ENCODE assay signal across 9 cellular contexts in the genomic region with DNA sequence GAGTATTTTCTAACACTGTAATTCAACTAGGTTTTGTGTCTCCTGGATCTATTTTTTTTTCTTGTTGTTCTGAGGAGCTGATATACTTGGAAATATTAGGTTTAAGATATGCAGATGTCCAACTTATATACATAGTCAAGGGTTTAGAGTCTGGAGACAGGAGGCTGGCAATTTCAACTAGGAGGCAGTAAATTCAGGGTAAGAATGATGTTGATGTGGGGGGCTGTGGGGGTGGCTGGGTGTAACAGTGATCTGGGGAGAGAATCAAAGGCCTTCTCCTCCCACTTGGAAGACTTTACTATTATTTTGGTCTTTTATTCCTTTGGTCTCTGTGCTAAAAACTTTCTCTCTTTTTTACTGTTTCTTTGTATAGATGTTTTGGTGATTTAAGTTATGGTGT.
DNase-seq lines count a peak whose midpoint lies in the region; ATAC-seq and TF ChIP-seq lines count a peak whose summit lies in the region.
"Had no signal": no experiment of that assay in that cellular context is flagged by ENCODE, and none has a peak within 500 bp of the region (broad histone marks: within the 10 kb centered on the region; RNA-seq: fewer than 3 reads in every experiment).

No MANE protein-coding gene starts in this region.

- H3K27me3 ChIP-seq in iPS-20b (ENCODE audit: insufficient read depth, low read length) (no peaks in the 10 kb centered on the region), gastrocnemius medialis (no peaks in the 10 kb centered on the region)

- H3K36me3 ChIP-seq in iPS-20b (ENCODE audit: insufficient read depth, low read depth, low read length) (peaks cover 7% of the 10 kb centered on the region; the same call in 1 of the 2 replicates), gastrocnemius medialis (peaks cover 0 to 6% of the 10 kb centered on the region in 2 donors)

- DNase-seq in WTC11 (ENCODE audit: low spot score) (no peak), gastrocnemius medialis (no peak), NCI-H526 (lab: John Stamatoyannopoulos, UW) (no peak), AG08395 (ENCODE audit: low spot score) (no peak)
- DNase-seq: effector memory CD8-positive, alpha-beta T cell had no signal

- TF ChIP-seq CTCF in WTC11 (IDR thresholded peaks at IDR 0.05), result no peak
- no peak for TF ChIP-seq CTCF in gastrocnemius medialis (IDR thresholded peaks at IDR 0.05 in 4 of 5, conservative IDR thresholded peaks at IDR 0.05 in 1 of 5)

- H3K27ac ChIP-seq in iPS-20b (ENCODE audit: low read length) (no peak overlapping the region), gastrocnemius medialis (peak overlapping the region; percentile 81 to 93 (median 88))

- no peak for TF ChIP-seq POLR2A in gastrocnemius medialis (IDR thresholded peaks at IDR 0.05)

- H3K4me1 ChIP-seq in iPS-20b (ENCODE audit: insufficient read depth, low read length) (peaks cover 26% of the 10 kb centered on the region), gastrocnemius medialis (peaks cover 59% of the 10 kb centered on the region in 2 donors)

- peak overlapping the region; percentile 48; the same call in 1 of the 2 replicates for H3K9ac ChIP-seq in iPS-20b (ENCODE audit: low read depth, low read length)

- intact Hi-C loops in gastrocnemius medialis (cut with DNase I; ENCODE audit: low total_unique reads), result loop anchor here (5.0 kb wide), 2 partner anchors 55 to 165 kb away; no protein-coding TSS in a partner anchor

- in situ Hi-C loops in gastrocnemius medialis (cut with MboI; ENCODE audit: low sequenced_read_pairs in 4 of 4), result no loop called here

- ATAC-seq in GM18861 (IDR thresholded peaks at IDR 0.05; ENCODE audit: unreplicated experiment) (peak; percentile 4), WTC11 (no peak), gastrocnemius medialis (no peak), HG02763 (IDR thresholded peaks at IDR 0.05; ENCODE audit: unreplicated experiment) (no peak), GM21529 (IDR thresholded peaks at IDR 0.05; ENCODE audit: unreplicated experiment) (no peak)
- ATAC-seq: effector memory CD8-positive, alpha-beta T cell had no signal

- H3K9me3 ChIP-seq in iPS-20b (ENCODE audit: insufficient read depth, low read depth, low read length), result no peaks in the 10 kb centered on the region
- H3K9me3 ChIP-seq in gastrocnemius medialis, result no peaks in the 10 kb centered on the region

- H3K36me3 Mint-ChIP-seq in WTC11, result peaks cover 3% of the 10 kb centered on the region

- POLR2A ChIA-PET in WTC11 (lab: Charles Lee), result interaction anchor here (0.8 kb wide), 1 partner anchor 36 kb away, joined by 3 read pairs; no protein-coding TSS in a partner anchor

- peak overlapping the region; percentile 98 for H3K27ac Mint-ChIP-seq in WTC11

- peak overlapping the region; percentile 62 for H3K4me3 Mint-ChIP-seq in WTC11
- H3K4me3 Mint-ChIP-seq: effector memory CD8-positive, alpha-beta T cell had no signal

- no peaks in the 10 kb centered on the region for H3K9me3 Mint-ChIP-seq in WTC11
- H3K9me3 Mint-ChIP-seq: effector memory CD8-positive, alpha-beta T cell had no signal

- CTCF ChIA-PET in WTC11 (lab: Charles Lee), result interaction anchor here (0.8 to 1.7 kb wide), 5 partner anchors 10 to 144 kb away, joined by 3 to 8 read pairs (median 4); no protein-coding TSS in a partner anchor

- H3K27me3 Mint-ChIP-seq in WTC11 (ENCODE audit: low read depth), result no peaks in the 10 kb centered on the region
- H3K27me3 Mint-ChIP-seq: effector memory CD8-positive, alpha-beta T cell had no signal

- peak overlapping the region; percentile 24 for H3K4me3 ChIP-seq in iPS-20b (ENCODE audit: low read length)
- H3K4me3 ChIP-seq in gastrocnemius medialis, result peak overlapping the region; percentile 35 to 53 (median 52)

- H3K4me1 Mint-ChIP-seq in WTC11, result peaks cover 80% of the 10 kb centered on the region

TF ChIP-seq in WTC11, 78 proteins besides CTCF, POLR2A, EP300 and RAD21 (continues in another document):
- TF ChIP-seq, protein P1, sequence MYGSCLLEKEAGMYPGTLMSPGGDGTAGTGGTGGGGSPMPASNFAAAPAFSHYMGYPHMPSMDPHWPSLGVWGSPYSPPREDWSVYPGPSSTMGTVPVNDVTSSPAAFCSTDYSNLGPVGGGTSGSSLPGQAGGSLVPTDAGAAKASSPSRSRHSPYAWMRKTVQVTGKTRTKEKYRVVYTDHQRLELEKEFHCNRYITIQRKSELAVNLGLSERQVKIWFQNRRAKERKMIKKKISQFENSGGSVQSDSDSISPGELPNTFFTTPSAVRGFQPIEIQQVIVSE (CRISPR knock-in tag; IDR thresholded peaks at IDR 0.05; ENCODE audit: borderline replicate concordance), result no peak
- TF ChIP-seq ZNF671 (CRISPR knock-in tag; IDR thresholded peaks at IDR 0.05) (no peak), MXD4 (CRISPR knock-in tag; IDR thresholded peaks at IDR 0.05; ENCODE audit: borderline replicate concordance) (no peak), NR1H2 (CRISPR knock-in tag; IDR thresholded peaks at IDR 0.05) (no peak), TEAD4 (CRISPR knock-in tag; IDR thresholded peaks at IDR 0.05) (no peak), NFYB (CRISPR knock-in tag; conservative IDR thresholded peaks at IDR 0.05; ENCODE audit: low read depth) (no peak), ZNF263 (CRISPR knock-in tag; IDR thresholded peaks at IDR 0.05; ENCODE audit: low read depth) (no peak)
- TF ChIP-seq, protein P2, sequence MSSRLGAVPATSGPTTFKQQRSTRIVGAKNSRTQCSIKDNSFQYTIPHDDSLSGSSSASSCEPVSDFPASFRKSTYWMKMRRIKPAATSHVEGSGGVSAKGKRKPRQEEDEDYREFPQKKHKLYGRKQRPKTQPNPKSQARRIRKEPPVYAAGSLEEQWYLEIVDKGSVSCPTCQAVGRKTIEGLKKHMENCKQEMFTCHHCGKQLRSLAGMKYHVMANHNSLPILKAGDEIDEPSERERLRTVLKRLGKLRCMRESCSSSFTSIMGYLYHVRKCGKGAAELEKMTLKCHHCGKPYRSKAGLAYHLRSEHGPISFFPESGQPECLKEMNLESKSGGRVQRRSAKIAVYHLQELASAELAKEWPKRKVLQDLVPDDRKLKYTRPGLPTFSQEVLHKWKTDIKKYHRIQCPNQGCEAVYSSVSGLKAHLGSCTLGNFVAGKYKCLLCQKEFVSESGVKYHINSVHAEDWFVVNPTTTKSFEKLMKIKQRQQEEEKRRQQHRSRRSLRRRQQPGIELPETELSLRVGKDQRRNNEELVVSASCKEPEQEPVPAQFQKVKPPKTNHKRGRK (CRISPR knock-in tag; IDR thresholded peaks at IDR 0.05; ENCODE audit: borderline replicate concordance), result no peak
- TF ChIP-seq, protein P3, sequence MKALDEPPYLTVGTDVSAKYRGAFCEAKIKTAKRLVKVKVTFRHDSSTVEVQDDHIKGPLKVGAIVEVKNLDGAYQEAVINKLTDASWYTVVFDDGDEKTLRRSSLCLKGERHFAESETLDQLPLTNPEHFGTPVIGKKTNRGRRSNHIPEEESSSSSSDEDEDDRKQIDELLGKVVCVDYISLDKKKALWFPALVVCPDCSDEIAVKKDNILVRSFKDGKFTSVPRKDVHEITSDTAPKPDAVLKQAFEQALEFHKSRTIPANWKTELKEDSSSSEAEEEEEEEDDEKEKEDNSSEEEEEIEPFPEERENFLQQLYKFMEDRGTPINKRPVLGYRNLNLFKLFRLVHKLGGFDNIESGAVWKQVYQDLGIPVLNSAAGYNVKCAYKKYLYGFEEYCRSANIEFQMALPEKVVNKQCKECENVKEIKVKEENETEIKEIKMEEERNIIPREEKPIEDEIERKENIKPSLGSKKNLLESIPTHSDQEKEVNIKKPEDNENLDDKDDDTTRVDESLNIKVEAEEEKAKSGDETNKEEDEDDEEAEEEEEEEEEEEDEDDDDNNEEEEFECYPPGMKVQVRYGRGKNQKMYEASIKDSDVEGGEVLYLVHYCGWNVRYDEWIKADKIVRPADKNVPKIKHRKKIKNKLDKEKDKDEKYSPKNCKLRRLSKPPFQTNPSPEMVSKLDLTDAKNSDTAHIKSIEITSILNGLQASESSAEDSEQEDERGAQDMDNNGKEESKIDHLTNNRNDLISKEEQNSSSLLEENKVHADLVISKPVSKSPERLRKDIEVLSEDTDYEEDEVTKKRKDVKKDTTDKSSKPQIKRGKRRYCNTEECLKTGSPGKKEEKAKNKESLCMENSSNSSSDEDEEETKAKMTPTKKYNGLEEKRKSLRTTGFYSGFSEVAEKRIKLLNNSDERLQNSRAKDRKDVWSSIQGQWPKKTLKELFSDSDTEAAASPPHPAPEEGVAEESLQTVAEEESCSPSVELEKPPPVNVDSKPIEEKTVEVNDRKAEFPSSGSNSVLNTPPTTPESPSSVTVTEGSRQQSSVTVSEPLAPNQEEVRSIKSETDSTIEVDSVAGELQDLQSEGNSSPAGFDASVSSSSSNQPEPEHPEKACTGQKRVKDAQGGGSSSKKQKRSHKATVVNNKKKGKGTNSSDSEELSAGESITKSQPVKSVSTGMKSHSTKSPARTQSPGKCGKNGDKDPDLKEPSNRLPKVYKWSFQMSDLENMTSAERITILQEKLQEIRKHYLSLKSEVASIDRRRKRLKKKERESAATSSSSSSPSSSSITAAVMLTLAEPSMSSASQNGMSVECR (CRISPR knock-in tag; IDR thresholded peaks at IDR 0.05; ENCODE audit: borderline replicate concordance), result no peak
- TF ChIP-seq, protein P4, sequence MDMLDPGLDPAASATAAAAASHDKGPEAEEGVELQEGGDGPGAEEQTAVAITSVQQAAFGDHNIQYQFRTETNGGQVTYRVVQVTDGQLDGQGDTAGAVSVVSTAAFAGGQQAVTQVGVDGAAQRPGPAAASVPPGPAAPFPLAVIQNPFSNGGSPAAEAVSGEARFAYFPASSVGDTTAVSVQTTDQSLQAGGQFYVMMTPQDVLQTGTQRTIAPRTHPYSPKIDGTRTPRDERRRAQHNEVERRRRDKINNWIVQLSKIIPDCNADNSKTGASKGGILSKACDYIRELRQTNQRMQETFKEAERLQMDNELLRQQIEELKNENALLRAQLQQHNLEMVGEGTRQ (CRISPR knock-in tag; IDR thresholded peaks at IDR 0.05), result no peak
